In the genomic region with DNA sequence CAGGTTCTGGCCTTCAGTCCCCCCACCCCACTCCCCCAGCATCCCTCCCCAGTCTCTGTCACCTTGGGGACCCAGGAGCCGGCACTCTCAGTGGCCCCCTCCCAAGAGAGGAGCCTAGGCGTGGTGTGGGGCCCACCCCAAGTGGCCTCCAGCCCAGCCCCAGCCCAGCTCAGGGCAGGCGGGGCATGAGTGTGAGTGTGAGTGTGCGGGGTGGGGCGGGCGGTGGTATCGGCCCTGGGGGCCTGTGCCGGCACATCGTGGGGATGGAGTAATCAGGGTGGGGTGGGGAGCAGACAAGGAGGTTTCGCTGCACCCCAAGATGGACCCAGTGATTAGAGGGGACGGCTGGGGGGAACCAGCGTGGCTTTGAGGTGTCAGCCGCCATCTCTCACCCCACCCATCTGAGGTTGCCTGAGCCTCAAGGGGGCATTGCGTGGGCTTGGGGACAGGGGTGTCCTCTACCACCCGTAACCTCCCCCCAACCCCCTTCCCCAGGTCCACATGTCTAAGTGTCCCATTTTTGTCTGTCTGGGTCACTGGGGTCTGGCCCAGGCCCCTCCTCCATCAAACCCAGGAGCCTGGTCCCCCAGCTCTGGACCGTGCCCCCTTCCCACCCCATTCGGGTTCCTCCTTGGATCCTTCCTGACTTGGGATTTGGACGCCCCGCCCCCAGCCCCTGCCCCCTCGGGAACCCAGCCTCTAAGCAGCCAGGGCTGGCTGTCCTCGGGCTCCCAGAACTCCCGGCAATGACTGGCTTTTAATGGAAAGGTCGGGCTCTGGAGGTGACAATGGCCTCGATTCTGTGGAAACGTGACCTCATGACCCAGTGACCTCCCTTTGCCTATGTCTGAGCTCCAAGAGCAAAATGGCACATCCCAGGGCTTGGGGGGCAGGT, we compare ENCODE assay signal across 1 cellular context.
TF ChIP-seq lines count a peak whose summit lies in the region.

No MANE protein-coding gene starts in this region.

TF ChIP-seq in A549, 52 proteins besides CTCF, POLR2A, EP300 and RAD21 (continued from another document):
- no peak for TF ChIP-seq E2F6 (IDR thresholded peaks at IDR 0.05; ENCODE audit: borderline replicate concordance, low read depth)
- TF ChIP-seq ELK1 (IDR thresholded peaks at IDR 0.05; ENCODE audit: low read depth, low read length), result no peak
- TF ChIP-seq EHF (CRISPR knock-in tag; IDR thresholded peaks at IDR 0.05), result no peak
- TF ChIP-seq MAX (IDR thresholded peaks at IDR 0.05), result no peak
- TF ChIP-seq FOSB (CRISPR knock-in tag; IDR thresholded peaks at IDR 0.05), result no peak
- no peak for TF ChIP-seq NPAS2 (CRISPR knock-in tag; IDR thresholded peaks at IDR 0.05; ENCODE audit: borderline replicate concordance)
- no peak for TF ChIP-seq REST (IDR thresholded peaks at IDR 0.05)
